ENCODE assay signal across 1 cellular context in the genomic region with DNA sequence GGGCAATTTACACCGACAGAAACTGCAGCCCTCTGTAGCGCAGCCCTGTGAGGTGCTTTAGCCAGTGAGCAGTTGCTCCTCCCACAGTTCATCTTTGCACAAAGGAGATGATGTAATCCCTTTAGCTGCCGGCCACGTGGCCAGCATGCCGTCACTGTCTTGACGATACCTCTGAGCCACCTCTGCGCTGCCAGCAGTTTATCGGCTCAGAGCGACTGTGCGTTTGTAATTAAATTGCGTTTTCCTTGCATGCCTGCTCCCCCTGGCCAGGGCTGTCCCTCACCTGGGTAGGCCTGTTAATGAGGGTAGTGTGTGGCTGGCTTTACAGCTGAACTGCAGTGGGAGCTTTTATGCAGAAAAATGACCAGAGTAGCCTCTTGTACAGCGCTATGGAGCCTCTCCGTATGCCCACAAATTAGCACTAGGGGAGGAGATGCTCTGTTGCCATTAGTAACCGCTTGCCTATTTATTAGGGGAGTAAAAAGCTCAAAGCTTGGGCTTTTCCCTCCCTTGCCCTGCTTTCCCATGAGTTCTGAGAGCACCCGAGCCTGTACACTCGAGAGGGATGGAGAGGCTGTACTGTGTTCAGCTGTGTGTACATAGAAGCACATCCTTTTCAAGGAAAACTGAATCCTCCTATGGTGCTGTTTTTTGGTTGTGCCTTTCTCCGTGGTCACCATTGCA.
TF ChIP-seq lines count a peak whose summit lies in the region.

No MANE protein-coding gene starts in this region.

TF ChIP-seq in K562, 482 proteins besides CTCF, POLR2A, EP300 and RAD21 (continued from another document and continues in another):
- TF ChIP-seq, protein P1, sequence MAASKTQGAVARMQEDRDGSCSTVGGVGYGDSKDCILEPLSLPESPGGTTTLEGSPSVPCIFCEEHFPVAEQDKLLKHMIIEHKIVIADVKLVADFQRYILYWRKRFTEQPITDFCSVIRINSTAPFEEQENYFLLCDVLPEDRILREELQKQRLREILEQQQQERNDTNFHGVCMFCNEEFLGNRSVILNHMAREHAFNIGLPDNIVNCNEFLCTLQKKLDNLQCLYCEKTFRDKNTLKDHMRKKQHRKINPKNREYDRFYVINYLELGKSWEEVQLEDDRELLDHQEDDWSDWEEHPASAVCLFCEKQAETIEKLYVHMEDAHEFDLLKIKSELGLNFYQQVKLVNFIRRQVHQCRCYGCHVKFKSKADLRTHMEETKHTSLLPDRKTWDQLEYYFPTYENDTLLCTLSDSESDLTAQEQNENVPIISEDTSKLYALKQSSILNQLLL (CRISPR knock-in tag; IDR thresholded peaks at IDR 0.05; ENCODE audit: borderline replicate concordance) = no peak
- TF ChIP-seq SIN3B (IDR thresholded peaks at IDR 0.05; ENCODE audit: low read depth) = no peak
- no peak for TF ChIP-seq PPARD (CRISPR knock-in tag; IDR thresholded peaks at IDR 0.05)
- TF ChIP-seq KAT8 (IDR thresholded peaks at IDR 0.05; ENCODE audit: low read depth) = no peak
- no peak for TF ChIP-seq PRMT5 (CRISPR knock-in tag; IDR thresholded peaks at IDR 0.05)
- no peak for TF ChIP-seq ZNF79 (CRISPR knock-in tag; IDR thresholded peaks at IDR 0.05; ENCODE audit: low read depth)
- TF ChIP-seq NR4A1 (CRISPR knock-in tag; IDR thresholded peaks at IDR 0.05) = no peak
- TF ChIP-seq NR4A1 (tag; IDR thresholded peaks at IDR 0.05) = peak; percentile 64; the same call in 1 of the 2 replicates
- TF ChIP-seq ZNF830 (CRISPR knock-in tag; IDR thresholded peaks at IDR 0.05) = no peak
- no peak for TF ChIP-seq MAFG (tag; conservative IDR thresholded peaks at IDR 0.05)
- TF ChIP-seq ZNF174 (CRISPR knock-in tag; IDR thresholded peaks at IDR 0.05) = no peak
- no peak for TF ChIP-seq ZFX (CRISPR knock-in tag; IDR thresholded peaks at IDR 0.05)
- TF ChIP-seq SRSF1 (IDR thresholded peaks at IDR 0.05; ENCODE audit: low read depth, low read length) = no peak
- TF ChIP-seq, protein P2, sequence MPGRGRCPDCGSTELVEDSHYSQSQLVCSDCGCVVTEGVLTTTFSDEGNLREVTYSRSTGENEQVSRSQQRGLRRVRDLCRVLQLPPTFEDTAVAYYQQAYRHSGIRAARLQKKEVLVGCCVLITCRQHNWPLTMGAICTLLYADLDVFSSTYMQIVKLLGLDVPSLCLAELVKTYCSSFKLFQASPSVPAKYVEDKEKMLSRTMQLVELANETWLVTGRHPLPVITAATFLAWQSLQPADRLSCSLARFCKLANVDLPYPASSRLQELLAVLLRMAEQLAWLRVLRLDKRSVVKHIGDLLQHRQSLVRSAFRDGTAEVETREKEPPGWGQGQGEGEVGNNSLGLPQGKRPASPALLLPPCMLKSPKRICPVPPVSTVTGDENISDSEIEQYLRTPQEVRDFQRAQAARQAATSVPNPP (IDR thresholded peaks at IDR 0.05; ENCODE audit: borderline replicate concordance, insufficient read depth, insufficient read length) = no peak
- TF ChIP-seq, protein P3, sequence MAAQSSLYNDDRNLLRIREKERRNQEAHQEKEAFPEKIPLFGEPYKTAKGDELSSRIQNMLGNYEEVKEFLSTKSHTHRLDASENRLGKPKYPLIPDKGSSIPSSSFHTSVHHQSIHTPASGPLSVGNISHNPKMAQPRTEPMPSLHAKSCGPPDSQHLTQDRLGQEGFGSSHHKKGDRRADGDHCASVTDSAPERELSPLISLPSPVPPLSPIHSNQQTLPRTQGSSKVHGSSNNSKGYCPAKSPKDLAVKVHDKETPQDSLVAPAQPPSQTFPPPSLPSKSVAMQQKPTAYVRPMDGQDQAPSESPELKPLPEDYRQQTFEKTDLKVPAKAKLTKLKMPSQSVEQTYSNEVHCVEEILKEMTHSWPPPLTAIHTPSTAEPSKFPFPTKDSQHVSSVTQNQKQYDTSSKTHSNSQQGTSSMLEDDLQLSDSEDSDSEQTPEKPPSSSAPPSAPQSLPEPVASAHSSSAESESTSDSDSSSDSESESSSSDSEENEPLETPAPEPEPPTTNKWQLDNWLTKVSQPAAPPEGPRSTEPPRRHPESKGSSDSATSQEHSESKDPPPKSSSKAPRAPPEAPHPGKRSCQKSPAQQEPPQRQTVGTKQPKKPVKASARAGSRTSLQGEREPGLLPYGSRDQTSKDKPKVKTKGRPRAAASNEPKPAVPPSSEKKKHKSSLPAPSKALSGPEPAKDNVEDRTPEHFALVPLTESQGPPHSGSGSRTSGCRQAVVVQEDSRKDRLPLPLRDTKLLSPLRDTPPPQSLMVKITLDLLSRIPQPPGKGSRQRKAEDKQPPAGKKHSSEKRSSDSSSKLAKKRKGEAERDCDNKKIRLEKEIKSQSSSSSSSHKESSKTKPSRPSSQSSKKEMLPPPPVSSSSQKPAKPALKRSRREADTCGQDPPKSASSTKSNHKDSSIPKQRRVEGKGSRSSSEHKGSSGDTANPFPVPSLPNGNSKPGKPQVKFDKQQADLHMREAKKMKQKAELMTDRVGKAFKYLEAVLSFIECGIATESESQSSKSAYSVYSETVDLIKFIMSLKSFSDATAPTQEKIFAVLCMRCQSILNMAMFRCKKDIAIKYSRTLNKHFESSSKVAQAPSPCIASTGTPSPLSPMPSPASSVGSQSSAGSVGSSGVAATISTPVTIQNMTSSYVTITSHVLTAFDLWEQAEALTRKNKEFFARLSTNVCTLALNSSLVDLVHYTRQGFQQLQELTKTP (IDR thresholded peaks at IDR 0.05; ENCODE audit: low read depth in 1 of 2, partially characterized antibody in 2 of 2) = no peak
- TF ChIP-seq OTX1 (CRISPR knock-in tag; IDR thresholded peaks at IDR 0.05) = no peak
- no peak for TF ChIP-seq IFI16 (CRISPR knock-in tag; IDR thresholded peaks at IDR 0.05)
- no peak for TF ChIP-seq NUFIP1 (IDR thresholded peaks at IDR 0.05; ENCODE audit: partially characterized antibody)
- no peak for TF ChIP-seq MAFK (IDR thresholded peaks at IDR 0.05; ENCODE audit: low read length)
- TF ChIP-seq, protein P4, sequence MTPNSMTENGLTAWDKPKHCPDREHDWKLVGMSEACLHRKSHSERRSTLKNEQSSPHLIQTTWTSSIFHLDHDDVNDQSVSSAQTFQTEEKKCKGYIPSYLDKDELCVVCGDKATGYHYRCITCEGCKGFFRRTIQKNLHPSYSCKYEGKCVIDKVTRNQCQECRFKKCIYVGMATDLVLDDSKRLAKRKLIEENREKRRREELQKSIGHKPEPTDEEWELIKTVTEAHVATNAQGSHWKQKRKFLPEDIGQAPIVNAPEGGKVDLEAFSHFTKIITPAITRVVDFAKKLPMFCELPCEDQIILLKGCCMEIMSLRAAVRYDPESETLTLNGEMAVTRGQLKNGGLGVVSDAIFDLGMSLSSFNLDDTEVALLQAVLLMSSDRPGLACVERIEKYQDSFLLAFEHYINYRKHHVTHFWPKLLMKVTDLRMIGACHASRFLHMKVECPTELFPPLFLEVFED (CRISPR knock-in tag; conservative IDR thresholded peaks at IDR 0.05) = no peak
- no peak for TF ChIP-seq ZNF282 (CRISPR knock-in tag; IDR thresholded peaks at IDR 0.05)
- TF ChIP-seq KLF16 (IDR thresholded peaks at IDR 0.05) = no peak
- TF ChIP-seq, protein P5, sequence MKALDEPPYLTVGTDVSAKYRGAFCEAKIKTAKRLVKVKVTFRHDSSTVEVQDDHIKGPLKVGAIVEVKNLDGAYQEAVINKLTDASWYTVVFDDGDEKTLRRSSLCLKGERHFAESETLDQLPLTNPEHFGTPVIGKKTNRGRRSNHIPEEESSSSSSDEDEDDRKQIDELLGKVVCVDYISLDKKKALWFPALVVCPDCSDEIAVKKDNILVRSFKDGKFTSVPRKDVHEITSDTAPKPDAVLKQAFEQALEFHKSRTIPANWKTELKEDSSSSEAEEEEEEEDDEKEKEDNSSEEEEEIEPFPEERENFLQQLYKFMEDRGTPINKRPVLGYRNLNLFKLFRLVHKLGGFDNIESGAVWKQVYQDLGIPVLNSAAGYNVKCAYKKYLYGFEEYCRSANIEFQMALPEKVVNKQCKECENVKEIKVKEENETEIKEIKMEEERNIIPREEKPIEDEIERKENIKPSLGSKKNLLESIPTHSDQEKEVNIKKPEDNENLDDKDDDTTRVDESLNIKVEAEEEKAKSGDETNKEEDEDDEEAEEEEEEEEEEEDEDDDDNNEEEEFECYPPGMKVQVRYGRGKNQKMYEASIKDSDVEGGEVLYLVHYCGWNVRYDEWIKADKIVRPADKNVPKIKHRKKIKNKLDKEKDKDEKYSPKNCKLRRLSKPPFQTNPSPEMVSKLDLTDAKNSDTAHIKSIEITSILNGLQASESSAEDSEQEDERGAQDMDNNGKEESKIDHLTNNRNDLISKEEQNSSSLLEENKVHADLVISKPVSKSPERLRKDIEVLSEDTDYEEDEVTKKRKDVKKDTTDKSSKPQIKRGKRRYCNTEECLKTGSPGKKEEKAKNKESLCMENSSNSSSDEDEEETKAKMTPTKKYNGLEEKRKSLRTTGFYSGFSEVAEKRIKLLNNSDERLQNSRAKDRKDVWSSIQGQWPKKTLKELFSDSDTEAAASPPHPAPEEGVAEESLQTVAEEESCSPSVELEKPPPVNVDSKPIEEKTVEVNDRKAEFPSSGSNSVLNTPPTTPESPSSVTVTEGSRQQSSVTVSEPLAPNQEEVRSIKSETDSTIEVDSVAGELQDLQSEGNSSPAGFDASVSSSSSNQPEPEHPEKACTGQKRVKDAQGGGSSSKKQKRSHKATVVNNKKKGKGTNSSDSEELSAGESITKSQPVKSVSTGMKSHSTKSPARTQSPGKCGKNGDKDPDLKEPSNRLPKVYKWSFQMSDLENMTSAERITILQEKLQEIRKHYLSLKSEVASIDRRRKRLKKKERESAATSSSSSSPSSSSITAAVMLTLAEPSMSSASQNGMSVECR (CRISPR knock-in tag; IDR thresholded peaks at IDR 0.05) = no peak
- no peak for TF ChIP-seq PYGO2 (tag; IDR thresholded peaks at IDR 0.05)
- peak; percentile 47; the same call in 1 of the 2 replicates for TF ChIP-seq CREB1 (IDR thresholded peaks at IDR 0.05)
- TF ChIP-seq CREB1 (CRISPR knock-in tag; IDR thresholded peaks at IDR 0.05) = 0 out of 2 replicates have a peak, but pooled peaks have one; percentile 25
- no peak for TF ChIP-seq PTRF (tag; IDR thresholded peaks at IDR 0.05)
- TF ChIP-seq RCOR1 (IDR thresholded peaks at IDR 0.05; ENCODE audit: borderline replicate concordance in 1 of 2, low read depth in 2 of 2, low read length in 2 of 2) = no peak
- TF ChIP-seq, protein P6, sequence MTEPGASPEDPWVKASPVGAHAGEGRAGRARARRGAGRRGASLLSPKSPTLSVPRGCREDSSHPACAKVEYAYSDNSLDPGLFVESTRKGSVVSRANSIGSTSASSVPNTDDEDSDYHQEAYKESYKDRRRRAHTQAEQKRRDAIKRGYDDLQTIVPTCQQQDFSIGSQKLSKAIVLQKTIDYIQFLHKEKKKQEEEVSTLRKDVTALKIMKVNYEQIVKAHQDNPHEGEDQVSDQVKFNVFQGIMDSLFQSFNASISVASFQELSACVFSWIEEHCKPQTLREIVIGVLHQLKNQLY (CRISPR knock-in tag; conservative IDR thresholded peaks at IDR 0.05) = peak in 1 of 2 experiments; percentile 93; a peak in 2 of 4 replicates
- TF ChIP-seq RBM39 (optimal IDR thresholded peaks at IDR 0.05; ENCODE audit: low read depth, low read length) = no peak
- no peak for TF ChIP-seq ZNF584 (CRISPR knock-in tag; IDR thresholded peaks at IDR 0.05; ENCODE audit: low read depth)
- TF ChIP-seq, protein P7, sequence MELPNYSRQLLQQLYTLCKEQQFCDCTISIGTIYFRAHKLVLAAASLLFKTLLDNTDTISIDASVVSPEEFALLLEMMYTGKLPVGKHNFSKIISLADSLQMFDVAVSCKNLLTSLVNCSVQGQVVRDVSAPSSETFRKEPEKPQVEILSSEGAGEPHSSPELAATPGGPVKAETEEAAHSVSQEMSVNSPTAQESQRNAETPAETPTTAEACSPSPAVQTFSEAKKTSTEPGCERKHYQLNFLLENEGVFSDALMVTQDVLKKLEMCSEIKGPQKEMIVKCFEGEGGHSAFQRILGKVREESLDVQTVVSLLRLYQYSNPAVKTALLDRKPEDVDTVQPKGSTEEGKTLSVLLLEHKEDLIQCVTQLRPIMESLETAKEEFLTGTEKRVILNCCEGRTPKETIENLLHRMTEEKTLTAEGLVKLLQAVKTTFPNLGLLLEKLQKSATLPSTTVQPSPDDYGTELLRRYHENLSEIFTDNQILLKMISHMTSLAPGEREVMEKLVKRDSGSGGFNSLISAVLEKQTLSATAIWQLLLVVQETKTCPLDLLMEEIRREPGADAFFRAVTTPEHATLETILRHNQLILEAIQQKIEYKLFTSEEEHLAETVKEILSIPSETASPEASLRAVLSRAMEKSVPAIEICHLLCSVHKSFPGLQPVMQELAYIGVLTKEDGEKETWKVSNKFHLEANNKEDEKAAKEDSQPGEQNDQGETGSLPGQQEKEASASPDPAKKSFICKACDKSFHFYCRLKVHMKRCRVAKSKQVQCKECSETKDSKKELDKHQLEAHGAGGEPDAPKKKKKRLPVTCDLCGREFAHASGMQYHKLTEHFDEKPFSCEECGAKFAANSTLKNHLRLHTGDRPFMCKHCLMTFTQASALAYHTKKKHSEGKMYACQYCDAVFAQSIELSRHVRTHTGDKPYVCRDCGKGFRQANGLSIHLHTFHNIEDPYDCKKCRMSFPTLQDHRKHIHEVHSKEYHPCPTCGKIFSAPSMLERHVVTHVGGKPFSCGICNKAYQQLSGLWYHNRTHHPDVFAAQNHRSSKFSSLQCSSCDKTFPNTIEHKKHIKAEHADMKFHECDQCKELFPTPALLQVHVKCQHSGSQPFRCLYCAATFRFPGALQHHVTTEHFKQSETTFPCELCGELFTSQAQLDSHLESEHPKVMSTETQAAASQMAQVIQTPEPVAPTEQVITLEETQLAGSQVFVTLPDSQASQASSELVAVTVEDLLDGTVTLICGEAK (IDR thresholded peaks at IDR 0.05) = no peak
- TF ChIP-seq, protein P7 (CRISPR knock-in tag; IDR thresholded peaks at IDR 0.05) = peak; percentile 34; the same call in 1 of the 2 replicates
